In the genomic region with DNA sequence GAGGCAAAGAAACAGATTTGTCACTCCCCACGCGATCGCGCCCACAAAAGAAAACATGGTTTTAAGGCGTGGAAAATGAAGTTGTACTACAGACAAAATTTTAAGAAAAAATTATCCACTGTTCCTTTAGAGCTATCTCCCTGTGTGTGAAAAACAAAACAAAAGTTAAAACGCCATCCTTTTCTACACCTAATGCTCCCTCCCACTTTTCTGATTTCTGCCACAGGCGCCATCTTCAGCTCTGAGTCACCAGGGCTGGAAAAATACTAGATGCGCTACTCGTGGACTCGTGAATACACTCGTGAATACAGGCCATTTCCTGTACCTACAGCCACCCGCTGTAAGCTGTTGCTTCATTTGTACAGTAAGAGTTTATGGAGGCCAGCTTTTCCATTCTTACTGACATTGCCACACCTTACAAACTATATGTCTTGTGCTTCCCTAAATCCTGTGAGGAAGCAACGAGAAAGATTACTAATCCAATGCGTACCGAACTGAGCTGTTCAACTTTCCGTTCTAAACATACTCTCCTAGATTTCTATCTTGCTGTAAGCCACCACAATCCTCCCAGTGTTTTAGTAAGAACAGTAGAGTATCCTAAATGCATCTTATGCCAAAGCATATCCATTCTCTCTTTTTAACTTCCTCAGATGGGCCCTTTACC, we compare ENCODE assay signal across 8 cellular contexts. TPM values are rescaled to one million over a fixed set of nuclear protein-coding genes. Genes with fewer than 3 reads are reported as not detected.
DNase-seq lines count a peak whose midpoint lies in the region; ATAC-seq and TF ChIP-seq lines count a peak whose summit lies in the region.

No MANE protein-coding gene starts in this region.

- in situ Hi-C loops in Caki2 (cut with HindIII; ENCODE audit: low pct_unique_long_range_greater_than_20kb, low sequenced_read_pairs) (no loop called here), transverse colon (cut with MboI; ENCODE audit: low pct_ligation_motif_present in 1 of 4, low pct_unique_long_range_greater_than_20kb in 1 of 4, low sequenced_read_pairs in 3 of 4) (no loop called here)

- H2AFZ ChIP-seq in Loucy (ENCODE audit: low read length): peak overlapping the region; percentile 100

- no peaks in the 10 kb centered on the region for H4K20me1 ChIP-seq in Loucy (ENCODE audit: insufficient read depth, low read length, poor library complexity, severe bottlenecking)

- intact Hi-C loops in heart right ventricle (cut with DNase I) (loop anchor here in 2 of 10 donors (5.0 to 10.0 kb wide), 2 partner anchors 789 to 796 kb away; a partner anchor contains a TSS), posterior vena cava (cut with DNase I) (no loop called here), transverse colon (cut with DNase I; ENCODE audit: low total_unique reads) (no loop called here)

- peak overlapping the region; percentile 77 for H3K9ac ChIP-seq in Loucy (ENCODE audit: low read depth, low read length, poor library complexity, severe bottlenecking)

- no peaks in the 10 kb centered on the region; the same call in 1 of the 2 replicates for H3F3A ChIP-seq in Loucy (ENCODE audit: low read depth)

- no peaks in the 10 kb centered on the region for H3K36me3 ChIP-seq in Loucy (ENCODE audit: insufficient read depth, low read length)
- H3K36me3 ChIP-seq in heart right ventricle: peaks cover 0 to 6% (median 0%) of the 10 kb centered on the region in 9 donors
- no peaks in the 10 kb centered on the region for H3K36me3 ChIP-seq in transverse colon

- H3K4me1 ChIP-seq in Loucy (ENCODE audit: insufficient read depth, low read length, poor library complexity, severe bottlenecking) (peaks cover 30% of the 10 kb centered on the region), heart right ventricle (peaks cover 0 to 24% (median 15%) of the 10 kb centered on the region in 9 donors), transverse colon (peaks cover 5 to 22% (median 10%) of the 10 kb centered on the region in 4 donors)

- no peaks in the 10 kb centered on the region for H3K9me3 ChIP-seq in Loucy (ENCODE audit: insufficient read depth, low read depth, low read length)
- no peaks in the 10 kb centered on the region for H3K9me3 ChIP-seq in heart right ventricle
- no peaks in the 10 kb centered on the region for H3K9me3 ChIP-seq in transverse colon

- H3K9me2 ChIP-seq in Loucy (replicated peaks; ENCODE audit: low read depth, low read length): no peaks in the 10 kb centered on the region

- H3K27ac ChIP-seq in heart right ventricle (peak overlapping the region; percentile 83 to 98 (median 92)), transverse colon (peak overlapping the region; percentile 94 to 99 (median 98))

- peak; percentile 40 for ATAC-seq in GM21717 (IDR thresholded peaks at IDR 0.05; ENCODE audit: unreplicated experiment)
- ATAC-seq in SK-N-SH treated with all-trans-retinoic acid at 6 μM for 48 hours: peak; percentile 81
- ATAC-seq in heart right ventricle: peak; percentile 72 to 87 (median 78)

- peaks cover 8% of the 10 kb centered on the region; the same call in 1 of the 2 replicates for H3K79me2 ChIP-seq in Loucy (ENCODE audit: insufficient read depth, low read length)

- peak overlapping the region; percentile 87 for H3K4me2 ChIP-seq in Loucy (ENCODE audit: low read depth, low read length, poor library complexity, severe bottlenecking)

- no peak for TF ChIP-seq POLR2A in transverse colon (IDR thresholded peaks at IDR 0.05)

- DNase-seq in Caki2 (ENCODE audit: low read depth) (peak; percentile 82), heart right ventricle (peak; percentile 20 to 72), posterior vena cava (ENCODE audit: low spot score) (peak; percentile 85), transverse colon (peak; percentile 75)
- DNase-seq in activated naive CD8-positive, alpha-beta T cell treated with anti-CD3 and anti-CD28 coated beads, Interleukin-2, amount 50 U/mL, for 16 hours (ENCODE audit: low read depth, low spot score): peak; percentile 29

- TF ChIP-seq CTCF in Loucy (conservative IDR thresholded peaks at IDR 0.05; ENCODE audit: low read length): no peak
- no peak for TF ChIP-seq CTCF in heart right ventricle (IDR thresholded peaks at IDR 0.05)
- TF ChIP-seq CTCF in transverse colon (IDR thresholded peaks at IDR 0.05): no peak

- H3K4me3 ChIP-seq in Loucy (ENCODE audit: low read length, poor library complexity, severe bottlenecking) (peak overlapping the region; percentile 94), heart right ventricle (peak overlapping the region; percentile 60 to 98 (median 80)), transverse colon (peak overlapping the region; percentile 55 to 98 (median 83))

- 1 to 4% methylated on average over 16 of the region's 16 CpGs for WGBS in heart right ventricle, 2 donors
- 0 to 1% methylated on average over 12 to 16 of the region's 16 CpGs for WGBS in transverse colon (ENCODE audit: low coverage in 1 of 2), 2 donors

- no peak for TF ChIP-seq EP300 in transverse colon (IDR thresholded peaks at IDR 0.05; ENCODE audit: low read depth)

- H3K27me3 ChIP-seq in Loucy (ENCODE audit: insufficient read depth, low read length, poor library complexity, severe bottlenecking) (no peaks in the 10 kb centered on the region), heart right ventricle (no peaks in the 10 kb centered on the region), transverse colon (no peaks in the 10 kb centered on the region)

TF ChIP-seq in SK-N-SH treated with all-trans-retinoic acid at 6 μM for 48 hours, 23 proteins besides CTCF, POLR2A, EP300 and RAD21:
- TF ChIP-seq, protein P1, sequence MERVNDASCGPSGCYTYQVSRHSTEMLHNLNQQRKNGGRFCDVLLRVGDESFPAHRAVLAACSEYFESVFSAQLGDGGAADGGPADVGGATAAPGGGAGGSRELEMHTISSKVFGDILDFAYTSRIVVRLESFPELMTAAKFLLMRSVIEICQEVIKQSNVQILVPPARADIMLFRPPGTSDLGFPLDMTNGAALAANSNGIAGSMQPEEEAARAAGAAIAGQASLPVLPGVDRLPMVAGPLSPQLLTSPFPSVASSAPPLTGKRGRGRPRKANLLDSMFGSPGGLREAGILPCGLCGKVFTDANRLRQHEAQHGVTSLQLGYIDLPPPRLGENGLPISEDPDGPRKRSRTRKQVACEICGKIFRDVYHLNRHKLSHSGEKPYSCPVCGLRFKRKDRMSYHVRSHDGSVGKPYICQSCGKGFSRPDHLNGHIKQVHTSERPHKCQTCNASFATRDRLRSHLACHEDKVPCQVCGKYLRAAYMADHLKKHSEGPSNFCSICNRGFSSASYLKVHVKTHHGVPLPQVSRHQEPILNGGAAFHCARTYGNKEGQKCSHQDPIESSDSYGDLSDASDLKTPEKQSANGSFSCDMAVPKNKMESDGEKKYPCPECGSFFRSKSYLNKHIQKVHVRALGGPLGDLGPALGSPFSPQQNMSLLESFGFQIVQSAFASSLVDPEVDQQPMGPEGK (CRISPR knock-in tag; IDR thresholded peaks at IDR 0.05; ENCODE audit: borderline replicate concordance): 0 out of 2 replicates have a peak, but pooled peaks have one; percentile 10
- TF ChIP-seq ZNF8 (CRISPR knock-in tag; IDR thresholded peaks at IDR 0.05) (no peak), BACH2 (CRISPR knock-in tag; IDR thresholded peaks at IDR 0.05; ENCODE audit: borderline replicate concordance) (no peak), ESRRG (CRISPR knock-in tag; IDR thresholded peaks at IDR 0.05) (no peak), SNAI2 (CRISPR knock-in tag; IDR thresholded peaks at IDR 0.05) (no peak), CSDC2 (CRISPR knock-in tag; IDR thresholded peaks at IDR 0.05) (no peak), TCF4 (CRISPR knock-in tag; IDR thresholded peaks at IDR 0.05; ENCODE audit: borderline replicate concordance) (no peak)

RNA-seq across cellular contexts. Expression of a gene that starts 0.8 kb away (rescaled TPM):
- 3.3 and 11.7 TPM in 2 replicates for total RNA-seq in Caki2 (2014; rRNA removed; shearing (Covaris generic); ENCODE audit: low replicate concordance)
- total RNA-seq in heart right ventricle (10 to 100 TPM in 9 of 10 donors, 1 to 10 TPM in 1; 8.2 to 15.3 (median 11.9) TPM), posterior vena cava (10 to 100 TPM; 32.0 to 41.2 TPM), transverse colon (100 to 1,000 TPM in 1 of 4 donors, 10 to 100 TPM in 3; 16.2 to 119 (median 34.2) TPM)
- polyA plus RNA-seq in heart right ventricle: 10 to 100 TPM in 1 of 2 donors, 1 to 10 TPM in 1; 4.1 to 19.8 TPM

Comparison
In these comparisons a context has a peak if more than half of its experiments do, and no peak if none do; other contexts are left out.
1. Peak in every context shown above with its lines: DNase-seq, ATAC-seq, H3K4me3 ChIP-seq and H3K27ac ChIP-seq.
2. DNase-seq: peak in every context shown above with its lines; median percentile 85 in posterior vena cava; 82 in Caki2; 75 in transverse colon; 46 in heart right ventricle; 29 in activated naive CD8-positive, alpha-beta T cell treated with anti-CD3 and anti-CD28 coated beads, Interleukin-2, amount 50 U/mL, for 16 hours.